ENCODE assay signal across 8 cellular contexts in genomic region chr9:132965478-132965877, GRCh38. TPM values are rescaled to one million over a fixed set of nuclear protein-coding genes. Genes with fewer than 3 reads are reported as not detected.
"Had no signal": no experiment of that assay in that cellular context is flagged by ENCODE, and none has a peak within 500 bp of the region (broad histone marks: within the 10 kb centered on the region; RNA-seq: fewer than 3 reads in every experiment).

No MANE protein-coding gene starts in this region.

- ATAC-seq: GM12878 had no signal

- H3K4me3 ChIP-seq: GM12878 had no signal

- DNase-seq: GDM1, GF-D8 had no signal

- FAIRE-seq: G401.6, GM12878, GM12891, GM12892, GM18507, GM19239 had no signal

RNA-seq across cellular contexts. Expression of gene GFI1B, which starts 13.0 kb away (rescaled TPM):
- total RNA-seq: GM12878 had no signal
